15 cellular contexts compared by ENCODE assay signal in the genomic region with DNA sequence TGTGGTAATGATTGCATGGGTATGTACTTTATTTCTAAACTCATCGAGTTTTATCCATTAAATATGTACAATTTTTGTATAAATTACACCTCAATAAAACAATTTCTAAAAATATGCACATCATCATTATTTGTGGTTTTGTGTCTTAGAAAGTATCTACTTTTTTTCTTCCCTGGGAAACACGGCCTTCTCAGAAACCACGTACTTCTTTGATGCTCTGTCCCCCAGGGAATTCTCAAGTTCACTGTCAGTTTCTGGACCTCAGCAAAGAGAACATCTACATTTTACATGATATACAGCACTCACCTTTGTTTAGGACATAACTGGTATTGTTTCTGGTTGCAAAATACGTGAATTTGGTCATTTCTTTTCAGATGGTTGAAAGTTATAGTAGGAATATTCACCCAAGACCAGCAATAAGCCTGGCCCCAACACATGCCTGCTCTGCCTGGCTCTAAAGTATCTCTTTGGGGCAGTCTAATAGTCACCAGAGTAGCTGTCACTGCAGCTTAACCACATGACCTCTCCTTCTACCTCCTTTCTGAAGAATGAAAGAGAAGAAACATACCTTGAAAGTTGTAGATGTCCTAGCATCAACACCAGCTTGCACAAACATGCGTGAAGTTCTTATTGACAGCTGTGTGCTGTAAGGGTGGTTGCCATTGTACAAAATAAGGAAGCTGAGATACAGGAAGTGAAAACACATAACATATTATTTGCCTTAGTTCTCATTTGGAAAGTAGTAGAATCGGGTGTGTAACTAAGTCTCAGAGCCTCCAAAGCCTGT. TPM values are rescaled to one million over a fixed set of nuclear protein-coding genes. Genes with fewer than 3 reads are reported as not detected.
DNase-seq lines count a peak whose midpoint lies in the region; ATAC-seq and TF ChIP-seq lines count a peak whose summit lies in the region.
"Had no signal": no experiment of that assay in that cellular context is flagged by ENCODE, and none has a peak within 500 bp of the region (broad histone marks: within the 10 kb centered on the region; RNA-seq: fewer than 3 reads in every experiment).

No MANE protein-coding gene starts in this region.

- peaks cover 3% of the 10 kb centered on the region for H3K9me3 Mint-ChIP-seq in activated B cell treated with CpG ODN at 0.5 μM for 24 hours
- H3K9me3 Mint-ChIP-seq in activated T-cell treated with anti-CD3 and anti-CD28 coated beads, Interleukin-2, amount 50 U/mL, for 24 hours: no peaks in the 10 kb centered on the region

- no peak for TF ChIP-seq CTCF in activated B cell treated with CpG ODN at 0.5 μM for 24 hours (IDR thresholded peaks at IDR 0.05)

- no peak overlapping the region for H3K4me3 Mint-ChIP-seq in activated B cell treated with CpG ODN at 0.5 μM for 24 hours
- H3K4me3 Mint-ChIP-seq in activated T-cell treated with anti-CD3 and anti-CD28 coated beads, Interleukin-2, amount 50 U/mL, for 24 hours: no peak overlapping the region

- CTCF ChIA-PET in activated B cell treated with CpG ODN at 0.5 μM for 24 hours (lab: Charles Lee): no interaction called here

- WGBS in right cardiac atrium: 79% methylated on average over 6 of the region's 6 CpGs

- intact Hi-C loops in activated B cell treated with CpG ODN at 0.5 μM for 24 hours (cut with micrococcal nuclease) (no loop called here), right cardiac atrium (cut with DNase I) (no loop called here)

- no peaks in the 10 kb centered on the region for H3K9me3 ChIP-seq in right cardiac atrium (ENCODE audit: control insufficient read depth, low read length)
- H3K9me3 ChIP-seq: colonic mucosa, gastroesophageal sphincter, suprapubic skin had no signal

- POLR2A ChIA-PET in activated B cell treated with CpG ODN at 0.5 μM for 24 hours (lab: Charles Lee): no interaction called here

- no peak for DNase-seq in activated B cell treated with CpG ODN at 0.5 μM for 24 hours
- no peak for DNase-seq in NCI-H1105 treated with DMSO at 0.1 percent for 48 hours (lab: John Stamatoyannopoulos, UW)
- DNase-seq in activated T-cell treated with anti-CD3 and anti-CD28 coated beads, Interleukin-2, amount 50 U/mL, for 24 hours: no peak
- no peak for DNase-seq in right cardiac atrium
- DNase-seq in NCI-H526 treated with DMSO at 0.1 percent for 48 hours (lab: John Stamatoyannopoulos, UW): no peak
- DNase-seq: colonic mucosa, midbrain, NCI-H524 had no signal

- H3K27ac Mint-ChIP-seq in activated B cell treated with CpG ODN at 0.5 μM for 24 hours: peak overlapping the region; percentile 65
- no peak overlapping the region for H3K27ac Mint-ChIP-seq in activated T-cell treated with anti-CD3 and anti-CD28 coated beads, Interleukin-2, amount 50 U/mL, for 24 hours
- H3K27ac Mint-ChIP-seq: activated T-helper 2 cell treated with anti-CD3 and anti-CD28 coated beads, Interferon-gamma antibody, Interleukin-2, Interleukin-4, amounts not matched to agents 10 μg/mL and 5 μg/mL and 100 μg/mL, durations not matched to agents 14 hours and 24 hours and 36 hours had no signal

- no peaks in the 10 kb centered on the region for H3K27me3 Mint-ChIP-seq in activated B cell treated with CpG ODN at 0.5 μM for 24 hours
- no peaks in the 10 kb centered on the region for H3K27me3 Mint-ChIP-seq in activated T-cell treated with anti-CD3 and anti-CD28 coated beads, Interleukin-2, amount 50 U/mL, for 24 hours

- peak; percentile 95 for ATAC-seq in GM18873 (IDR thresholded peaks at IDR 0.05; ENCODE audit: low FRiP score, unreplicated experiment)
- peak; percentile 93 for ATAC-seq in GM21737 (IDR thresholded peaks at IDR 0.05; ENCODE audit: unreplicated experiment)
- ATAC-seq in HG03354 (IDR thresholded peaks at IDR 0.05; ENCODE audit: poor library complexity, severe bottlenecking, unreplicated experiment): peak; percentile 93
- ATAC-seq in activated B cell treated with CpG ODN at 0.5 μM for 24 hours (ENCODE audit: low read depth): peak; percentile 64
- no peak for ATAC-seq in right cardiac atrium
- ATAC-seq: gastroesophageal sphincter had no signal

- no peaks in the 10 kb centered on the region for H3K27me3 ChIP-seq in right cardiac atrium (ENCODE audit: control insufficient read depth, insufficient read depth)
- H3K27me3 ChIP-seq: colonic mucosa, gastroesophageal sphincter, suprapubic skin had no signal

- no peaks in the 10 kb centered on the region for H3K36me3 Mint-ChIP-seq in activated B cell treated with CpG ODN at 0.5 μM for 24 hours (ENCODE audit: low read depth)
- no peaks in the 10 kb centered on the region for H3K36me3 Mint-ChIP-seq in activated T-cell treated with anti-CD3 and anti-CD28 coated beads, Interleukin-2, amount 50 U/mL, for 24 hours (ENCODE audit: low read depth)

- H3K4me3 ChIP-seq in right cardiac atrium (ENCODE audit: low read length): no peak overlapping the region
- H3K4me3 ChIP-seq: colonic mucosa, gastroesophageal sphincter, suprapubic skin had no signal

- H3K4me1 Mint-ChIP-seq in activated B cell treated with CpG ODN at 0.5 μM for 24 hours: peaks cover 14% of the 10 kb centered on the region
- no peaks in the 10 kb centered on the region for H3K4me1 Mint-ChIP-seq in activated T-cell treated with anti-CD3 and anti-CD28 coated beads, Interleukin-2, amount 50 U/mL, for 24 hours (ENCODE audit: low read depth)

- no peaks in the 10 kb centered on the region for H3K4me1 ChIP-seq in right cardiac atrium (ENCODE audit: control insufficient read depth, insufficient read depth, low read length)
- H3K4me1 ChIP-seq: colonic mucosa, gastroesophageal sphincter, suprapubic skin had no signal

- no peak overlapping the region for H3K27ac ChIP-seq in right cardiac atrium (ENCODE audit: low read length)
- H3K27ac ChIP-seq: colonic mucosa, gastroesophageal sphincter, suprapubic skin had no signal

RNA-seq across cellular contexts. Expression of a gene that starts 48.4 kb away (rescaled TPM):
- not detected in 2 replicates for total RNA-seq in activated B cell treated with CpG ODN at 0.5 μM for 24 hours
- total RNA-seq in right cardiac atrium: not detected
- not detected for polyA plus RNA-seq in right cardiac atrium
- total RNA-seq: activated T-helper 2 cell treated with anti-CD3 and anti-CD28 coated beads, Interferon-gamma antibody, Interleukin-2, Interleukin-4, amounts not matched to agents 10 μg/mL and 5 μg/mL and 100 μg/mL, durations not matched to agents 14 hours and 24 hours and 36 hours; colonic mucosa; Daoy; gastroesophageal sphincter; suprapubic skin had no signal

Comparison
In these comparisons a context has a peak if more than half of its experiments do, and no peak if none do; other contexts are left out.
1. ATAC-seq: peak in GM18873 (single experiment), GM21737 (single experiment), HG03354 (single experiment) and activated B cell treated with CpG ODN at 0.5 μM for 24 hours (single experiment); none in right cardiac atrium (0 of 2).